In genomic region chr19:40575326-40575725, GRCh38 we compare ENCODE assay signal across 13 cellular contexts. TPM values are rescaled to one million over a fixed set of nuclear protein-coding genes. Genes with fewer than 3 reads are reported as not detected.
DNase-seq lines count a peak whose midpoint lies in the region; ATAC-seq and TF ChIP-seq lines count a peak whose summit lies in the region.
"Had no signal": no experiment of that assay in that cellular context is flagged by ENCODE, and none has a peak within 500 bp of the region (broad histone marks: within the 10 kb centered on the region; RNA-seq: fewer than 3 reads in every experiment).

No MANE protein-coding gene starts in this region.

- no peak for TF ChIP-seq POLR2A in uterus (IDR thresholded peaks at IDR 0.05)

- CTCF ChIA-PET in WTC11 (lab: Charles Lee) = interaction anchor here (0.6 to 1.8 kb wide), 7 partner anchors 25 to 155 kb away, joined by 3 to 9 read pairs (median 3); partner anchors contain the start of gene SERTAD1

- H3K9me3 Mint-ChIP-seq in activated naive CD4-positive, alpha-beta T cell treated with anti-CD3 and anti-CD28 coated beads, Interleukin-2, amount 50 U/mL, for 24 hours = peaks cover 4% of the 10 kb centered on the region
- H3K9me3 Mint-ChIP-seq in WTC11 = peaks cover 4% of the 10 kb centered on the region
- H3K9me3 Mint-ChIP-seq: activated naive CD8-positive, alpha-beta T cell treated with anti-CD3 and anti-CD28 coated beads, Interleukin-2, amount 10 ng/mL, durations not matched to agents 7 days and 5 days had no signal

- peak overlapping the region; percentile 18 for H3K27ac Mint-ChIP-seq in activated naive CD4-positive, alpha-beta T cell treated with anti-CD3 and anti-CD28 coated beads, Interleukin-2, amount 50 U/mL, for 24 hours
- H3K27ac Mint-ChIP-seq in WTC11 = no peak overlapping the region

- peaks cover 4% of the 10 kb centered on the region for H3K36me3 ChIP-seq in iPS-18a (ENCODE audit: control insufficient read depth, low read depth, low read length)
- H3K36me3 ChIP-seq in uterus = no peaks in the 10 kb centered on the region

- no peak overlapping the region for H3K27ac ChIP-seq in iPS-18a (ENCODE audit: low read length)
- H3K27ac ChIP-seq in uterus = no peak overlapping the region

- POLR2A ChIA-PET in WTC11 (lab: Charles Lee) = interaction anchor here (0.7 kb wide), 1 partner anchor 35 kb away, joined by 3 read pairs; no protein-coding TSS in a partner anchor

- ATAC-seq in WTC11 = no peak
- ATAC-seq in GM18858 (IDR thresholded peaks at IDR 0.05; ENCODE audit: unreplicated experiment) = no peak

- no peaks in the 10 kb centered on the region for H3K4me1 ChIP-seq in iPS-18a (ENCODE audit: control insufficient read depth, low read depth, low read length)
- H3K4me1 ChIP-seq in uterus = no peaks in the 10 kb centered on the region

- H3K36me3 Mint-ChIP-seq in activated naive CD4-positive, alpha-beta T cell treated with anti-CD3 and anti-CD28 coated beads, Interleukin-2, amount 50 U/mL, for 24 hours = peaks cover 5% of the 10 kb centered on the region
- H3K36me3 Mint-ChIP-seq in WTC11 = peaks cover 8% of the 10 kb centered on the region

- no peak for DNase-seq in activated naive CD4-positive, alpha-beta T cell (lab: John Stamatoyannopoulos, UW)
- no peak for DNase-seq in WTC11 (ENCODE audit: low spot score)
- DNase-seq in uterus = no peak
- DNase-seq in HuH-7 (ENCODE audit: low spot score) = no peak
- no peak for DNase-seq in DMS153 treated with DMSO at 0.1 percent for 48 hours (lab: John Stamatoyannopoulos, UW; ENCODE audit: unreplicated experiment)
- DNase-seq: DMS153, mammary epithelial cell, SIG-M5 had no signal

- no peaks in the 10 kb centered on the region for H3K9me3 ChIP-seq in iPS-18a (ENCODE audit: control insufficient read depth, low read depth, low read length)
- no peaks in the 10 kb centered on the region for H3K9me3 ChIP-seq in uterus
- H3K9me3 ChIP-seq: tibial nerve had no signal

- H3K9ac ChIP-seq in iPS-18a (ENCODE audit: low read length) = no peak overlapping the region

- no peaks in the 10 kb centered on the region for H3K27me3 Mint-ChIP-seq in activated naive CD4-positive, alpha-beta T cell treated with anti-CD3 and anti-CD28 coated beads, Interleukin-2, amount 50 U/mL, for 24 hours
- peaks cover 30% of the 10 kb centered on the region for H3K27me3 Mint-ChIP-seq in WTC11 (ENCODE audit: low read depth)
- H3K27me3 Mint-ChIP-seq: activated naive CD8-positive, alpha-beta T cell treated with anti-CD3 and anti-CD28 coated beads, Interleukin-2, amount 10 ng/mL, durations not matched to agents 7 days and 5 days had no signal

- intact Hi-C loops in uterus (cut with DNase I; ENCODE audit: low total_unique reads) = no loop called here

- peak overlapping the region; percentile 86 for H3K4me3 ChIP-seq in iPS-18a (ENCODE audit: low read length)
- H3K4me3 ChIP-seq in uterus = no peak overlapping the region

- H3K4me1 Mint-ChIP-seq in activated naive CD4-positive, alpha-beta T cell treated with anti-CD3 and anti-CD28 coated beads, Interleukin-2, amount 50 U/mL, for 24 hours = peaks cover 24% of the 10 kb centered on the region
- peaks cover 20% of the 10 kb centered on the region for H3K4me1 Mint-ChIP-seq in WTC11

- no peaks in the 10 kb centered on the region for H3K27me3 ChIP-seq in iPS-18a (ENCODE audit: control insufficient read depth, insufficient read depth, low read length)
- H3K27me3 ChIP-seq in uterus = no peaks in the 10 kb centered on the region
- H3K27me3 ChIP-seq: tibial nerve had no signal

- TF ChIP-seq CTCF in WTC11 (IDR thresholded peaks at IDR 0.05) (no peak), uterus (IDR thresholded peaks at IDR 0.05) (no peak)

- peak overlapping the region; percentile 55 for H3K4me3 Mint-ChIP-seq in activated naive CD4-positive, alpha-beta T cell treated with anti-CD3 and anti-CD28 coated beads, Interleukin-2, amount 50 U/mL, for 24 hours
- H3K4me3 Mint-ChIP-seq in WTC11 = peak overlapping the region; percentile 93

TF ChIP-seq in WTC11, 78 proteins besides CTCF, POLR2A, EP300 and RAD21 (continues in another document):
- TF ChIP-seq CBFB (CRISPR knock-in tag; IDR thresholded peaks at IDR 0.05; ENCODE audit: low read depth) = no peak
- no peak for TF ChIP-seq ESRRA (CRISPR knock-in tag; IDR thresholded peaks at IDR 0.05; ENCODE audit: borderline replicate concordance)
- no peak for TF ChIP-seq ZNF121 (CRISPR knock-in tag; IDR thresholded peaks at IDR 0.05)
- TF ChIP-seq GTF2I (CRISPR knock-in tag; conservative IDR thresholded peaks at IDR 0.05) = no peak
- no peak for TF ChIP-seq ELF4 (CRISPR knock-in tag; IDR thresholded peaks at IDR 0.05; ENCODE audit: low read depth)
- no peak for TF ChIP-seq AR (CRISPR knock-in tag; IDR thresholded peaks at IDR 0.05)
- TF ChIP-seq TCF7 (CRISPR knock-in tag; IDR thresholded peaks at IDR 0.05; ENCODE audit: low read depth) = no peak
- no peak for TF ChIP-seq E2F1 (CRISPR knock-in tag; IDR thresholded peaks at IDR 0.05)
- no peak for TF ChIP-seq ZBTB43 (CRISPR knock-in tag; IDR thresholded peaks at IDR 0.05)
- TF ChIP-seq HMGA2 (CRISPR knock-in tag; IDR thresholded peaks at IDR 0.05) = no peak
- TF ChIP-seq SP1 (CRISPR knock-in tag; conservative IDR thresholded peaks at IDR 0.05) = no peak
- no peak for TF ChIP-seq ATF1 (CRISPR knock-in tag; IDR thresholded peaks at IDR 0.05)
- no peak for TF ChIP-seq NR3C1 (CRISPR knock-in tag; conservative IDR thresholded peaks at IDR 0.05; ENCODE audit: low read depth)
- TF ChIP-seq HMGXB4 (CRISPR knock-in tag; IDR thresholded peaks at IDR 0.05) = no peak

RNA-seq across cellular contexts. Expression of gene SHKBP1, which starts 1.3 kb away (rescaled TPM):
- total RNA-seq in WTC11 (2021) (71.7 to 82.1 TPM (median 76.9 TPM) in 3 replicates), uterus (10 to 100 TPM; 15.1 to 57.4 (median 21.9) TPM)

RNA-seq across cellular contexts. Expression of gene LTBP4, which starts 25.8 kb away (rescaled TPM):
- total RNA-seq in WTC11 (2021) (125 to 168 TPM (median 166 TPM) in 3 replicates), uterus (1,000 to 10,000 TPM in 1 of 4 donors, 100 to 1,000 TPM in 3; 163 to 1,000 (median 501) TPM)
